In the genomic region with DNA sequence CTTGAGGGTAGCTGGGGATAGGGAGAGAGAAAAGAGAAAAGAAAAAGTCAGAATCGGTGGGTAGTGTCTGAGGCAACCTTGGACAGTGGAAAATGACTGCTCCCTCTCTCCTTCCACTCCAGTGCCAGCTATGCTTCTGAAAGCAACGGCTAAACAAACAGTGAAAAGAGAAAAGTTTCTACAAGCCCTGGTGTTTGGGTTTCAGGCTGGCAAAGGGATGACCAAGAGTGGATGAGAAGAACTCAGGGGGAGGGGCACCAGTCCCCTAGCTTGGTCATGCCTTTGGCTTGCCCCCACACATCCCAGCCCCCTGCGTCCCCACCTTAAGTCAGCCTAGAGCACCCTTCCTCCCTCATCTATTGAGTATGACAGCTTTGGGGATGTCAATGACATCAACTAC, we compare ENCODE assay signal across 30 cellular contexts. TPM values are rescaled to one million over a fixed set of nuclear protein-coding genes. Genes with fewer than 3 reads are reported as not detected.
"Had no signal": no experiment of that assay in that cellular context is flagged by ENCODE, and none has a peak within 500 bp of the region (broad histone marks: within the 10 kb centered on the region; RNA-seq: fewer than 3 reads in every experiment).

No MANE protein-coding gene starts in this region.

- H3K9ac ChIP-seq: SK-N-SH had no signal

- H3K4me1 ChIP-seq: SJCRH30 had no signal

- FAIRE-seq: astrocyte had no signal

- H3K9me2 ChIP-seq: SK-N-SH had no signal

- H3K9me3 Mint-ChIP-seq: activated naive CD4-positive, alpha-beta T cell treated with anti-CD3 and anti-CD28 coated beads, Interleukin-2, amount 50 U/mL, for 72 hours had no signal

- H3K27ac Mint-ChIP-seq: activated CD4-positive, alpha-beta memory T cell treated with anti-CD3 and anti-CD28 coated beads for 36 hours; activated CD4-positive, alpha-beta T cell treated with anti-CD3 and anti-CD28 coated beads, Interleukin-2, amount 10 ng/mL, durations not matched to agents 7 days and 5 days; activated naive CD4-positive, alpha-beta T cell treated with anti-CD3 and anti-CD28 coated beads, Interleukin-2, amount 50 U/mL, for 72 hours; activated naive CD8-positive, alpha-beta T cell treated with anti-CD3 and anti-CD28 coated beads, Interleukin-2, amount 50 U/mL, for 24 hours; T-helper 2 cell treated with Interferon-gamma antibody and Interleukin-4, amounts not matched to agents 5 μg/mL and 100 μg/mL, for 36 hours had no signal

- H3K27me3 ChIP-seq: brain microvascular endothelial cell, SJCRH30 had no signal

- H3K4me3 Mint-ChIP-seq: activated CD4-positive, alpha-beta memory T cell treated with anti-CD3 and anti-CD28 coated beads for 36 hours; activated CD4-positive, alpha-beta T cell treated with anti-CD3 and anti-CD28 coated beads, Interleukin-2, amount 10 ng/mL, durations not matched to agents 7 days and 5 days; activated naive CD8-positive, alpha-beta T cell treated with anti-CD3 and anti-CD28 coated beads, Interleukin-2, amount 50 U/mL, for 24 hours; activated T-cell treated with anti-CD3 and anti-CD28 coated beads, Interleukin-2, amount 50 U/mL, for 4 hours; T-helper 2 cell treated with Interferon-gamma antibody and Interleukin-4, amounts not matched to agents 5 μg/mL and 100 μg/mL, for 36 hours had no signal

- H3K4me1 Mint-ChIP-seq: activated naive CD8-positive, alpha-beta T cell treated with anti-CD3 and anti-CD28 coated beads, Interleukin-2, amount 50 U/mL, for 24 hours had no signal

- H3K4me2 ChIP-seq: SK-N-SH had no signal

- H3K9me3 ChIP-seq: SK-N-SH had no signal

- H3K27ac ChIP-seq: brain microvascular endothelial cell, SJCRH30 had no signal

- H3K36me3 Mint-ChIP-seq: activated naive CD4-positive, alpha-beta T cell treated with anti-CD3 and anti-CD28 coated beads, Interleukin-2, amount 50 U/mL, for 72 hours had no signal

- ATAC-seq: activated naive CD4-positive, alpha-beta T cell treated with anti-CD3 and anti-CD28 coated beads, Interleukin-2, amount 50 U/mL, for 72 hours; activated naive CD8-positive, alpha-beta T cell treated with anti-CD3 and anti-CD28 coated beads, Interleukin-2, amount 50 U/mL, for 24 hours; activated T-cell treated with anti-CD3 and anti-CD28 coated beads, Interleukin-2, amount 50 U/mL, for 4 hours; Panc1 had no signal

- DNase-seq: activated CD4-positive, alpha-beta memory T cell treated with anti-CD3 and anti-CD28 coated beads for 36 hours; activated CD4-positive, alpha-beta T cell treated with anti-CD3 and anti-CD28 coated beads, Interleukin-2, amount 10 ng/mL, durations not matched to agents 7 days and 5 days; activated CD4-positive, CD25-positive, alpha-beta regulatory T cell treated with anti-CD3 and anti-CD28 coated beads, Interleukin-2, amount 50 U/mL, for 72 hours; activated CD8-positive, alpha-beta memory T cell treated with anti-CD3 and anti-CD28 coated beads for 24 hours; activated effector memory CD4-positive, alpha-beta T cell treated with anti-CD3 and anti-CD28 coated beads, Interleukin-2, amount 50 U/mL, for 16 hours; activated naive CD4-positive, alpha-beta T cell treated with Interleukin-2 at 50 U/mL for 16 hours; activated naive CD8-positive, alpha-beta T cell treated with anti-CD3 and anti-CD28 coated beads, Interleukin-2, amount 50 U/mL, for 24 hours; activated T-cell treated with anti-CD3 and anti-CD28 coated beads, Interleukin-2, amount 50 U/mL, for 4 hours; amniotic stem cell; brain microvascular endothelial cell; cerebellar nuclear complex; Kasumi-1; KBM-7; NCI-H1105 treated with DMSO at 0.1 percent for 48 hours; NCI-H1436 treated with DMSO at 0.1 percent for 48 hours; NCI-H187; NCI-H2081 treated with DMSO at 0.1 percent for 48 hours; NCI-H446; NCI-H524 treated with DMSO at 0.1 percent for 48 hours; NCI-H748 treated with DMSO at 0.1 percent for 48 hours; OCI-M1; Right ventricle myocardium superior; RPMI8226; SJCRH30; SK-N-SH; T-helper 1 cell had no signal

- H3K4me3 ChIP-seq: SJCRH30 had no signal

- H3K36me3 ChIP-seq: brain microvascular endothelial cell, SJCRH30 had no signal

RNA-seq across cellular contexts. Expression of a gene that starts 8.6 kb away (rescaled TPM):
- total RNA-seq: activated CD4-positive, alpha-beta memory T cell treated with anti-CD3 and anti-CD28 coated beads for 36 hours; activated CD4-positive, alpha-beta T cell treated with anti-CD3 and anti-CD28 coated beads, Interleukin-2, amount 10 ng/mL, durations not matched to agents 7 days and 5 days; activated naive CD4-positive, alpha-beta T cell treated with anti-CD3 and anti-CD28 coated beads, Interleukin-2, amount 50 U/mL, for 72 hours; astrocyte; SJCRH30 had no signal

RNA-seq across cellular contexts. Expression of a gene that starts 22.4 kb away (rescaled TPM):
- total RNA-seq: activated CD4-positive, alpha-beta memory T cell treated with anti-CD3 and anti-CD28 coated beads for 36 hours; activated CD4-positive, alpha-beta T cell treated with anti-CD3 and anti-CD28 coated beads, Interleukin-2, amount 10 ng/mL, durations not matched to agents 7 days and 5 days; activated naive CD4-positive, alpha-beta T cell treated with anti-CD3 and anti-CD28 coated beads, Interleukin-2, amount 50 U/mL, for 72 hours; activated T-cell treated with anti-CD3 and anti-CD28 coated beads, Interleukin-2, amount 50 U/mL, for 4 hours; SJCRH30 had no signal

RNA-seq across cellular contexts. Expression of a gene that starts 52.7 kb away (rescaled TPM):
- total RNA-seq: SJCRH30 had no signal
